In the genomic region with DNA sequence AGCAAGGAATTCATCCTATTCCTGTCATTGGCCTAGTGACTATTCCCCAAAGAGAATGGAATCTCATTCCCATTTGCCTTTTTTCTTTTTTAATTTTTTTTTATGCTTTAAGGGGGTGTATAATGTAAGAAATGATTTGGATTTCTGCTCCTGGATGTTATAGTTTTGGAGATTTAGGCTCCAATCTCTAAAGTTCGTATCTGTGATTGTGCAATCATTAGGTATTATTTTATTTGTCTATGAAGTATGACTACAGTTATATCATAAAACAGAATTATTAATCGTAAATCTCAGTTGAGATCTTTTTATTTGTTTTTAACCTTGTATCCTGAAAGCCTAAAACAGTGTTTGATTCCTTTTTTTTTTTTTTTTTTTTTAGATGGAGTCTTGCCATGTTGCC, we compare ENCODE assay signal across 3 cellular contexts.
TF ChIP-seq lines count a peak whose summit lies in the region.

No MANE protein-coding gene starts in this region.

TF ChIP-seq in HepG2, 621 proteins besides CTCF, POLR2A, EP300 and RAD21:
- TF ChIP-seq ARNT (IDR thresholded peaks at IDR 0.05) (no peak), ZNF773 (CRISPR knock-in tag; IDR thresholded peaks at IDR 0.05; ENCODE audit: borderline replicate concordance) (no peak), CEBPB (IDR thresholded peaks at IDR 0.05; ENCODE audit: borderline replicate concordance, low read depth, low read length) (peak; percentile 80), HOXD1 (CRISPR knock-in tag; IDR thresholded peaks at IDR 0.05) (no peak)
- TF ChIP-seq, protein P1, sequence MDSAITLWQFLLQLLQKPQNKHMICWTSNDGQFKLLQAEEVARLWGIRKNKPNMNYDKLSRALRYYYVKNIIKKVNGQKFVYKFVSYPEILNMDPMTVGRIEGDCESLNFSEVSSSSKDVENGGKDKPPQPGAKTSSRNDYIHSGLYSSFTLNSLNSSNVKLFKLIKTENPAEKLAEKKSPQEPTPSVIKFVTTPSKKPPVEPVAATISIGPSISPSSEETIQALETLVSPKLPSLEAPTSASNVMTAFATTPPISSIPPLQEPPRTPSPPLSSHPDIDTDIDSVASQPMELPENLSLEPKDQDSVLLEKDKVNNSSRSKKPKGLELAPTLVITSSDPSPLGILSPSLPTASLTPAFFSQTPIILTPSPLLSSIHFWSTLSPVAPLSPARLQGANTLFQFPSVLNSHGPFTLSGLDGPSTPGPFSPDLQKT (CRISPR knock-in tag; IDR thresholded peaks at IDR 0.05; ENCODE audit: borderline replicate concordance), result no peak

TF ChIP-seq in H1, 55 proteins besides CTCF, POLR2A, EP300 and RAD21:
- TF ChIP-seq CEBPB (IDR thresholded peaks at IDR 0.05; ENCODE audit: low read depth, low read length), result peak; percentile 60; the same call in 1 of the 2 replicates
- TF ChIP-seq KDM1A (IDR thresholded peaks at IDR 0.05; ENCODE audit: borderline replicate concordance, low read length), result no peak

TF ChIP-seq in HEK293T, 16 proteins besides CTCF, POLR2A, EP300 and RAD21:
- no peak for TF ChIP-seq ARNT (IDR thresholded peaks at IDR 0.05)
- TF ChIP-seq HDGF (IDR thresholded peaks at IDR 0.05; ENCODE audit: borderline replicate concordance), result no peak
- no peak for TF ChIP-seq SUZ12 (IDR thresholded peaks at IDR 0.05)
- TF ChIP-seq, protein P2, sequence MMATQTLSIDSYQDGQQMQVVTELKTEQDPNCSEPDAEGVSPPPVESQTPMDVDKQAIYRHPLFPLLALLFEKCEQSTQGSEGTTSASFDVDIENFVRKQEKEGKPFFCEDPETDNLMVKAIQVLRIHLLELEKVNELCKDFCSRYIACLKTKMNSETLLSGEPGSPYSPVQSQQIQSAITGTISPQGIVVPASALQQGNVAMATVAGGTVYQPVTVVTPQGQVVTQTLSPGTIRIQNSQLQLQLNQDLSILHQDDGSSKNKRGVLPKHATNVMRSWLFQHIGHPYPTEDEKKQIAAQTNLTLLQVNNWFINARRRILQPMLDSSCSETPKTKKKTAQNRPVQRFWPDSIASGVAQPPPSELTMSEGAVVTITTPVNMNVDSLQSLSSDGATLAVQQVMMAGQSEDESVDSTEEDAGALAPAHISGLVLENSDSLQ (IDR thresholded peaks at IDR 0.05), result no peak
- no peak for TF ChIP-seq LEF1 (IDR thresholded peaks at IDR 0.05; ENCODE audit: borderline replicate concordance)
- no peak for TF ChIP-seq FOXA1 (IDR thresholded peaks at IDR 0.05)
- TF ChIP-seq L3MBTL2 (conservative IDR thresholded peaks at IDR 0.05), result no peak
- no peak for TF ChIP-seq BHLHE40 (IDR thresholded peaks at IDR 0.05; ENCODE audit: borderline replicate concordance)
TF ChIP-seq in HEK293T: peak in this region for 0.
